In genomic region chr17:9443811-9444210, GRCh38 we compare ENCODE assay signal across 18 cellular contexts.
DNase-seq lines count a peak whose midpoint lies in the region; ATAC-seq, FAIRE-seq and TF ChIP-seq lines count a peak whose summit lies in the region.
"Had no signal": no experiment of that assay in that cellular context is flagged by ENCODE, and none has a peak within 500 bp of the region (broad histone marks: within the 10 kb centered on the region; RNA-seq: fewer than 3 reads in every experiment).

No MANE protein-coding gene starts in this region.

- H3K4ac ChIP-seq in H1 (replicated peaks; ENCODE audit: insufficient read length, low read depth, low read length), result no peak overlapping the region

- H3K36me3 Mint-ChIP-seq in stimulated activated naive B cell treated with anti-CD40 and anti-IgM and Interleukin-4, amounts not matched to agents 10 μg/mL and 1 μg/mL and 100 μg/mL, for 72 hours, result peaks cover 14 to 15% of the 10 kb centered on the region in 2 donors
- H3K36me3 Mint-ChIP-seq in T-cell, result peaks cover 16% of the 10 kb centered on the region

- no peak overlapping the region for H4K91ac ChIP-seq in H1 (replicated peaks; ENCODE audit: insufficient read length, low read length)

- no peak overlapping the region for H3K56ac ChIP-seq in H1 (replicated peaks; ENCODE audit: insufficient read length, low read depth, low read length)

- 0 out of 2 replicates have a peak overlapping the region, but pooled peaks have one; percentile 65 for H2BK12ac ChIP-seq in H1 (ENCODE audit: low read depth, low read length)

- no peak overlapping the region for H3K4me3 Mint-ChIP-seq in stimulated activated naive B cell treated with anti-CD40 and anti-IgM and Interleukin-4, amounts not matched to agents 10 μg/mL and 1 μg/mL and 100 μg/mL, for 72 hours
- H3K4me3 Mint-ChIP-seq in T-cell, result no peak overlapping the region
- H3K4me3 Mint-ChIP-seq: B cell; CD4-positive, alpha-beta T cell; GM23338; H9 had no signal

- H2AFZ ChIP-seq in H1 (ENCODE audit: low read length), result no peak overlapping the region
- no peak overlapping the region for H2AFZ ChIP-seq in osteoblast (ENCODE audit: low read length)
- H2AFZ ChIP-seq: GM23338 had no signal

- TF ChIP-seq POLR2A in H1 (IDR thresholded peaks at IDR 0.05; ENCODE audit: control extremely low read depth in 1 of 2, low read depth in 2 of 2, low read length in 2 of 2), result no peak

- no peak for TF ChIP-seq CTCF in H1 (IDR thresholded peaks at IDR 0.05; ENCODE audit: control extremely low read depth in 1 of 3, insufficient read depth in 1 of 3, low read depth in 1 of 3, low read length in 3 of 3)
- no peak for TF ChIP-seq CTCF in osteoblast (IDR thresholded peaks at IDR 0.05; ENCODE audit: extremely low read depth, low read depth, low read length)

- H3K4me2 ChIP-seq in H1 (ENCODE audit: insufficient read depth in 1 of 2, low read depth in 2 of 2, low read length in 2 of 2), result no peak overlapping the region
- no peak overlapping the region for H3K4me2 ChIP-seq in osteoblast (ENCODE audit: insufficient read depth, low read length)
- H3K4me2 ChIP-seq: GM23338 had no signal

- DNase-seq in RCC 7860 (ENCODE audit: low spot score) (peak; percentile 27), H1 (ENCODE audit: low read depth in 1 of 2, low spot score in 2 of 2) (no peak), glomerular visceral epithelial cell (ENCODE audit: extremely low spot score) (peak; percentile 11), NCI-H2081 (lab: John Stamatoyannopoulos, UW) (no peak), osteoblast (ENCODE audit: insufficient read length, low spot score, missing footprints) (no peak), T-cell (no peak)
- no peak for DNase-seq in stimulated activated naive B cell treated with anti-CD40 and anti-IgM and Interleukin-4, amounts not matched to agents 10 μg/mL and 1 μg/mL and 100 μg/mL, for 72 hours
- DNase-seq: C1 segment of cervical spinal cord; Calu3; CD4-positive, alpha-beta T cell; DMS 273 treated with DMSO at 0.1 percent for 48 hours; H9 had no signal

- no peaks in the 10 kb centered on the region for H3K4me1 Mint-ChIP-seq in stimulated activated naive B cell treated with anti-CD40 and anti-IgM and Interleukin-4, amounts not matched to agents 10 μg/mL and 1 μg/mL and 100 μg/mL, for 72 hours
- no peaks in the 10 kb centered on the region for H3K4me1 Mint-ChIP-seq in T-cell
- H3K4me1 Mint-ChIP-seq: B cell had no signal

- H2AK5ac ChIP-seq in H1 (ENCODE audit: low read depth, low read length), result no peak overlapping the region

- H3K4me1 ChIP-seq in H1 (replicated peaks in 1 of 4; ENCODE audit: control insufficient read depth in 3 of 4, insufficient read depth in 4 of 4, low read length in 3 of 4) (peaks cover 0 to 5% (median 3%) of the 10 kb centered on the region in 4 experiments; a peak in 4 of 7 replicates), osteoblast (ENCODE audit: insufficient read depth, low read length) (no peaks in the 10 kb centered on the region)

- no peaks in the 10 kb centered on the region for H3K23me2 ChIP-seq in H1 (ENCODE audit: low read depth, low read length)

- H3K14ac ChIP-seq in H1 (ENCODE audit: insufficient read length), result no peak overlapping the region

- H4K20me1 ChIP-seq in H1 (replicated peaks in 1 of 2; ENCODE audit: control insufficient read depth in 1 of 2, insufficient read depth in 2 of 2, low read length in 2 of 2) (no peaks in the 10 kb centered on the region), osteoblast (ENCODE audit: insufficient read depth, low read length) (no peaks in the 10 kb centered on the region)

- H3K79me2 ChIP-seq in H1 (ENCODE audit: control insufficient read depth in 1 of 2, insufficient read depth in 2 of 2, low read length in 2 of 2) (no peaks in the 10 kb centered on the region), osteoblast (ENCODE audit: insufficient read depth, low read length) (no peaks in the 10 kb centered on the region)

- POLR2A ChIA-PET in H1 (lab: Charles Lee; ENCODE audit: partially characterized antibody), result no interaction called here
- POLR2A ChIA-PET in T-cell (lab: Charles Lee), result interaction anchor here in 1 of 2 donors (0.6 kb wide), 1 partner anchor 11 kb away, joined by 3 read pairs; no protein-coding TSS in a partner anchor

- H3K9me3 ChIP-seq in H1 (ENCODE audit: insufficient read depth in 2 of 2, low read depth in 1 of 2, low read length in 1 of 2) (no peaks in the 10 kb centered on the region), osteoblast (ENCODE audit: low read depth, low read length) (no peaks in the 10 kb centered on the region)

- H3K27me3 ChIP-seq in H1 (replicated peaks in 1 of 4; ENCODE audit: control insufficient read depth in 3 of 4, extremely low read depth in 1 of 4, insufficient read depth in 3 of 4, low read length in 3 of 4) (no peaks in the 10 kb centered on the region), osteoblast (ENCODE audit: insufficient read depth, low read length) (no peaks in the 10 kb centered on the region)

- H4K5ac ChIP-seq in H1 (ENCODE audit: insufficient read length, low read depth, low read length), result no peak overlapping the region

- H3K27ac ChIP-seq in H1 (ENCODE audit: low read depth, low read length) (no peak overlapping the region), osteoblast (ENCODE audit: low read depth, low read length) (no peak overlapping the region)

- H3K27me3 Mint-ChIP-seq in stimulated activated naive B cell treated with anti-CD40 and anti-IgM and Interleukin-4, amounts not matched to agents 10 μg/mL and 1 μg/mL and 100 μg/mL, for 72 hours, result no peaks in the 10 kb centered on the region
- H3K27me3 Mint-ChIP-seq in T-cell, result no peaks in the 10 kb centered on the region
- H3K27me3 Mint-ChIP-seq: B cell; CD4-positive, alpha-beta T cell had no signal

- CTCF ChIA-PET in H1 (lab: Charles Lee; ENCODE audit: partially characterized antibody), result interaction anchor here (2.3 kb wide), 1 partner anchor 24 kb away, joined by 7 read pairs; no protein-coding TSS in a partner anchor
- CTCF ChIA-PET in T-cell (lab: Charles Lee), result no interaction called here

- H2BK15ac ChIP-seq in H1 (ENCODE audit: low read length), result no peak overlapping the region

- H2BK20ac ChIP-seq in H1 (ENCODE audit: low read length), result no peak overlapping the region

- H3K23ac ChIP-seq in H1 (ENCODE audit: insufficient read length), result no peak overlapping the region

- H2BK5ac ChIP-seq in H1 (ENCODE audit: low read depth, low read length), result no peak overlapping the region

- TF ChIP-seq EP300 in H1 (IDR thresholded peaks at IDR 0.05; ENCODE audit: borderline replicate concordance in 1 of 2, low read depth in 2 of 2, low read length in 2 of 2), result no peak

- WGBS in H1 (ENCODE audit: extremely low coverage in 1 of 2, insufficient coverage in 1 of 2, insufficient read length in 1 of 2, insufficient replicate concordance in 2 of 2, low coverage in 1 of 2, low lambda C conversion rate in 2 of 2, missing lambda C conversion rate in 1 of 2), 2 experiments, result 90 to 100% methylated on average over 1 to 5 of the region's 5 CpGs

- no peak overlapping the region for H2BK120ac ChIP-seq in H1 (replicated peaks; ENCODE audit: low read depth, low read length)

- H4K8ac ChIP-seq in H1 (ENCODE audit: extremely low read depth, insufficient read depth, low read length), result no peak overlapping the region

- H3K27ac Mint-ChIP-seq in stimulated activated naive B cell treated with anti-CD40 and anti-IgM and Interleukin-4, amounts not matched to agents 10 μg/mL and 1 μg/mL and 100 μg/mL, for 72 hours, result no peak overlapping the region
- no peak overlapping the region for H3K27ac Mint-ChIP-seq in T-cell
- H3K27ac Mint-ChIP-seq: B cell; CD4-positive, alpha-beta T cell; GM23338 had no signal

- no peak overlapping the region for H3K9ac ChIP-seq in H1 (replicated peaks in 1 of 4; ENCODE audit: extremely low read depth in 1 of 4, low read depth in 3 of 4, low read length in 3 of 4)

- H3K4me3 ChIP-seq in H1 (ENCODE audit: extremely low read depth in 1 of 4, insufficient read depth in 2 of 4, low read depth in 3 of 4, low read length in 4 of 4) (no peak overlapping the region), osteoblast (ENCODE audit: insufficient read depth, low read length) (no peak overlapping the region)
- H3K4me3 ChIP-seq: GM12878, GM23338 had no signal

- no peak for ATAC-seq in stimulated activated naive B cell treated with anti-CD40 and anti-IgM and Interleukin-4, amounts not matched to agents 10 μg/mL and 1 μg/mL and 100 μg/mL, for 72 hours (replicated peaks)
- ATAC-seq in T-cell (replicated peaks in 1 of 4), result no peak
- ATAC-seq: GM12878, GM23338 had no signal

- H3K36me3 ChIP-seq in H1 (ENCODE audit: control insufficient read depth in 2 of 4, insufficient read depth in 4 of 4, low read length in 3 of 4) (no peaks in the 10 kb centered on the region), osteoblast (ENCODE audit: insufficient read depth, low read length) (no peaks in the 10 kb centered on the region)

- FAIRE-seq in RCC 7860 (lab: Jason Lieb, UNC), result no peak
- no peak for FAIRE-seq in H1 (lab: Jason Lieb, UNC)
- FAIRE-seq: A204.1, GM12878, HepG2, HTR-8/SVneo had no signal

- H3K79me1 ChIP-seq in H1 (ENCODE audit: low read depth, low read length), result no peaks in the 10 kb centered on the region

- H3K9me3 Mint-ChIP-seq in stimulated activated naive B cell treated with anti-CD40 and anti-IgM and Interleukin-4, amounts not matched to agents 10 μg/mL and 1 μg/mL and 100 μg/mL, for 72 hours, result no peaks in the 10 kb centered on the region
- H3K9me3 Mint-ChIP-seq in T-cell, result peaks cover 0 to 5% (median 2%) of the 10 kb centered on the region in 3 donors
- H3K9me3 Mint-ChIP-seq: CD4-positive, alpha-beta T cell; H9 had no signal

- no peak overlapping the region for H3K18ac ChIP-seq in H1 (ENCODE audit: extremely low read depth, low read length)

- TF ChIP-seq RAD21 in H1 (IDR thresholded peaks at IDR 0.05 in 1 of 2, conservative IDR thresholded peaks at IDR 0.05 in 1 of 2; ENCODE audit: low read depth in 2 of 2, low read length in 2 of 2), result no peak

TF ChIP-seq in H1, 55 proteins besides CTCF, POLR2A, EP300 and RAD21 (continues in another document):
- TF ChIP-seq, protein P1, sequence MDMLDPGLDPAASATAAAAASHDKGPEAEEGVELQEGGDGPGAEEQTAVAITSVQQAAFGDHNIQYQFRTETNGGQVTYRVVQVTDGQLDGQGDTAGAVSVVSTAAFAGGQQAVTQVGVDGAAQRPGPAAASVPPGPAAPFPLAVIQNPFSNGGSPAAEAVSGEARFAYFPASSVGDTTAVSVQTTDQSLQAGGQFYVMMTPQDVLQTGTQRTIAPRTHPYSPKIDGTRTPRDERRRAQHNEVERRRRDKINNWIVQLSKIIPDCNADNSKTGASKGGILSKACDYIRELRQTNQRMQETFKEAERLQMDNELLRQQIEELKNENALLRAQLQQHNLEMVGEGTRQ (IDR thresholded peaks at IDR 0.05; ENCODE audit: low read length), result no peak
- TF ChIP-seq CEBPB (IDR thresholded peaks at IDR 0.05; ENCODE audit: low read depth, low read length) (no peak), KDM4A (IDR thresholded peaks at IDR 0.05; ENCODE audit: low read depth, low read length, severe bottlenecking) (no peak), GTF2F1 (IDR thresholded peaks at IDR 0.05; ENCODE audit: borderline replicate concordance, low read depth, low read length) (no peak), RXRA (IDR thresholded peaks at IDR 0.05; ENCODE audit: insufficient read depth, low read depth, low read length) (no peak), JUND (IDR thresholded peaks at IDR 0.05; ENCODE audit: low read length) (no peak), TAF1 (IDR thresholded peaks at IDR 0.05; ENCODE audit: low read depth, low read length) (no peak)

Comparison
In these comparisons a context has a peak if more than half of its experiments do, and no peak if none do; other contexts are left out.
1. DNase-seq: peak in RCC 7860 (single experiment) and glomerular visceral epithelial cell (single experiment); none in H1 (0 of 2), NCI-H2081 (0 of 2), osteoblast (single experiment), stimulated activated naive B cell treated with anti-CD40 and anti-IgM and Interleukin-4, amounts not matched to agents 10 μg/mL and 1 μg/mL and 100 μg/mL, for 72 hours (single experiment) and T-cell (0 of 34).